Comparison of ENCODE assay signal across 10 cellular contexts in the genomic region with DNA sequence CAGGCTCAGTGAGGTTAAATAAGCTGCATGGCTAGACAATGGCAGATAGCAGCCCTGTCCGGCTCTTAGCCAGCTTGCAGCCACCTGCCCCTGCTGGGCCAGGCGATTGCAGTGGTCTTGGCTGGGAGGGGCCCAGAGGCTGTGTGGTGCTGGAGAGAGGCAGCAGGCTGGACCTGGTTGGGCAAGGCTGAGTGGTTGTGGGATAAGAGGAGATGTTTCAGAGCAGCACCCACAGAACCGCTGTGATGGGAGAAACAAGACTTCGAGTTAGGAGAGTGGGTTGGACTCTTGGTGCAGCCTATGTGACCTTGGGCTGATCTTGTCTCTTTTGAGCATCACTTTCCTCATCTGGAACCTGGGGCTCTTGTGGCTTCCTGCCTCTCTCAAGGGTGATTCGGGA. TPM values are rescaled to one million over a fixed set of nuclear protein-coding genes. Genes with fewer than 3 reads are reported as not detected.
DNase-seq lines count a peak whose midpoint lies in the region; ATAC-seq, FAIRE-seq and TF ChIP-seq lines count a peak whose summit lies in the region.
"Had no signal": no experiment of that assay in that cellular context is flagged by ENCODE, and none has a peak within 500 bp of the region (broad histone marks: within the 10 kb centered on the region; RNA-seq: fewer than 3 reads in every experiment).

No MANE protein-coding gene starts in this region.

- peak overlapping the region; percentile 85 for H3K27ac ChIP-seq in OCI-LY7 (ENCODE audit: low read depth, low read length, poor library complexity, severe bottlenecking)
- peak overlapping the region; percentile 48 for H3K27ac ChIP-seq in caudate nucleus (ENCODE audit: low read depth, low read length)
- H3K27ac ChIP-seq in small intestine (ENCODE audit: low read depth in 1 of 2, low read length in 1 of 2), result peak overlapping the region; percentile 2 to 42
- H3K27ac ChIP-seq: epithelial cell of prostate had no signal

- no TSS peak for BruUV-seq in OCI-LY7 (replicated peaks; lab: Mats Ljungman, UMichigan)

- POLR2A ChIA-PET in OCI-LY7 (lab: Charles Lee), result interaction anchor here (0.6 to 7.8 kb wide), 13 partner anchors 9 to 101 kb away, joined by 3 to 91 read pairs (median 4); no protein-coding TSS in a partner anchor

- in situ Hi-C loops in GM13977 (cut with MboI; ENCODE audit: low pct_unique_long_range_greater_than_20kb, low sequenced_read_pairs, unreplicated experiment), result no loop called here

- H3K27me3 ChIP-seq in small intestine (ENCODE audit: control insufficient read depth in 2 of 2, insufficient read depth in 2 of 2, low read length in 2 of 2), result no peaks in the 10 kb centered on the region

- H3K4me1 ChIP-seq in OCI-LY7 (ENCODE audit: insufficient read depth, low read length, poor library complexity, severe bottlenecking), result peaks cover 68% of the 10 kb centered on the region
- peaks cover 4 to 5% of the 10 kb centered on the region in 2 donors for H3K4me1 ChIP-seq in small intestine (ENCODE audit: control insufficient read depth in 2 of 2, insufficient read depth in 1 of 2, low read depth in 1 of 2, low read length in 1 of 2)

- no peaks in the 10 kb centered on the region for H4K20me1 ChIP-seq in OCI-LY7 (ENCODE audit: insufficient read depth, low read length)

- H3K4me2 ChIP-seq in OCI-LY7 (ENCODE audit: low read length), result peak overlapping the region; percentile 80

- H3K9me2 ChIP-seq in OCI-LY7 (ENCODE audit: insufficient read depth, low read length), result no peaks in the 10 kb centered on the region

- peak overlapping the region; percentile 37; the same call in 1 of the 2 replicates for H2AFZ ChIP-seq in OCI-LY7 (ENCODE audit: low read length)

- H3K79me2 ChIP-seq in OCI-LY7 (ENCODE audit: insufficient read depth, low read depth, low read length), result peaks cover 12% of the 10 kb centered on the region; the same call in 1 of the 2 replicates

- H3K4me3 ChIP-seq in OCI-LY7 (ENCODE audit: low read depth, low read length, poor library complexity, severe bottlenecking) (peak overlapping the region; percentile 24), small intestine (ENCODE audit: low read depth in 1 of 2, low read length in 2 of 2) (no peak overlapping the region)

- TF ChIP-seq CTCF in OCI-LY7 (conservative IDR thresholded peaks at IDR 0.05; ENCODE audit: low read length) (no peak), GM13977 (IDR thresholded peaks at IDR 0.05; ENCODE audit: extremely low read depth, insufficient read depth, missing control alignments) (no peak)

- ATAC-seq in HG02938 (IDR thresholded peaks at IDR 0.05; ENCODE audit: unreplicated experiment), result no peak

- H3K9me3 ChIP-seq in OCI-LY7 (ENCODE audit: low read length) (no peaks in the 10 kb centered on the region), small intestine (ENCODE audit: control insufficient read depth, low read depth) (no peaks in the 10 kb centered on the region)

- CTCF ChIA-PET in OCI-LY7 (lab: Charles Lee; ENCODE audit: unreplicated experiment), result interaction anchor here (0.5 to 1.7 kb wide), 4 partner anchors 8 to 14 kb away, joined by 3 to 7 read pairs (median 3); no protein-coding TSS in a partner anchor

- FAIRE-seq in small intestine (lab: Jason Lieb, UNC), result no peak

- DNase-seq in NCI-H524 (lab: John Stamatoyannopoulos, UW), result peak; percentile 33 to 62
- no peak for DNase-seq in NCI-H524 treated with DMSO at 0.1 percent for 48 hours (lab: John Stamatoyannopoulos, UW)
- no peak for DNase-seq in OCI-LY7 (ENCODE audit: low spot score)
- DNase-seq in caudate nucleus (lab: John Stamatoyannopoulos, UW), result no peak
- no peak for DNase-seq in small intestine
- no peak for DNase-seq in NCI-H1436 treated with DMSO at 0.1 percent for 48 hours (lab: John Stamatoyannopoulos, UW)
- no peak for DNase-seq in GM13977 (ENCODE audit: low spot score)
- DNase-seq: NCI-H1048 had no signal

- intact Hi-C loops in OCI-LY7 (cut with micrococcal nuclease; ENCODE audit: unreplicated experiment), result no loop called here

- WGBS in small intestine, 3 donors, result 61 to 65% (median 64%) methylated on average over 5 of the region's 5 CpGs

- H3K36me3 ChIP-seq in OCI-LY7 (ENCODE audit: insufficient read depth, low read length) (no peaks in the 10 kb centered on the region), small intestine (ENCODE audit: control insufficient read depth in 2 of 2, insufficient read depth in 2 of 2, low read length in 2 of 2) (no peaks in the 10 kb centered on the region)

RNA-seq across cellular contexts. Expression of gene PTPRJ, which starts 25.5 kb away (rescaled TPM):
- 4.5 and 5.4 TPM in 2 replicates for total RNA-seq in OCI-LY7 (2014; rRNA removed; shearing (Covaris generic))
- 24.9 and 28.3 TPM in 2 replicates for total RNA-seq in OCI-LY7 (2022)
- 1 to 10 TPM; 4.9 to 7.6 (median 6.9) TPM for polyA plus RNA-seq in small intestine

Comparison
In these comparisons a context has a peak if more than half of its experiments do, and no peak if none do; other contexts are left out.
1. DNase-seq: peak in NCI-H524 (2 of 2); none in NCI-H524 treated with DMSO at 0.1 percent for 48 hours (single experiment), OCI-LY7 (single experiment), caudate nucleus (0 of 61), small intestine (single experiment), NCI-H1436 treated with DMSO at 0.1 percent for 48 hours (single experiment) and GM13977 (single experiment).
2. H3K27ac ChIP-seq: peak in every context shown above with its lines; median percentile 85 in OCI-LY7; 48 in caudate nucleus; 22 in small intestine.